1 cellular context compared by ENCODE assay signal in the genomic region with DNA sequence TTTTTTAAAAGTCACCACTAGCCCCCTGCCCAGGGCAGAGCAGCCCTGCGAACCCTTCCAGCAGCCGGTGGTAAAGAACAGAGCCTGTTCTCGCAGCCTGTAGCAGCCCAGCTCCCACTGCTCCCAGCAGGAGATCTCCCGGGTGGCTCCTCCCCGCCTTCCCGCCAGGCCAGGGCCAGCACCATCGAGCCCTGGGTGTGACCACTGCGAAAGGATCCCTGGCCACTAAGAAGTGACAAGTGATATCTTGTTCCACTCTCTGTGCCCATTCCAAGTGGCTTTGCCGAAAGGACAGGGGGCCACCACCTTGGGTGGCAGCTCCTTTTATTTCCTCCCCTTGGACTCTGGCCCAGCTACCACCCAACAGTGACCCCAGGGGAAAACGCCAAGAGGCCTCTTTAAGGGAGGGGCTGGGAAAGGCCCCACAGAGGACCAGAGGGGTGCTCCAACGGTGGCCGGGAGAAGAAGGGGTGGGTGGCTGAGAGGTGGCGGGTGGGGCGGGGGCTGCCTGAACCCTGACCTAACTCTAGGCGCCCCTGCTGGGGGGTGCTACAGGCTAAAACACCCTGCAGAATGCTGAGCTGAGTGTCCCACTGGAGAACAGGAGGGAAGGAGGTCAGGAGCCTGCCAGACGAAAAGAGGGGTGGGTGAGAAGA.
TF ChIP-seq lines count a peak whose summit lies in the region.

No MANE protein-coding gene starts in this region.

TF ChIP-seq in GM12878, 131 proteins besides CTCF, POLR2A, EP300 and RAD21:
- TF ChIP-seq RBBP5 (conservative IDR thresholded peaks at IDR 0.05) (no peak), CBFB (IDR thresholded peaks at IDR 0.05; ENCODE audit: low read depth) (no peak), RAD51 (IDR thresholded peaks at IDR 0.05) (no peak), NRF1 (conservative IDR thresholded peaks at IDR 0.05; ENCODE audit: low read depth, low read length) (no peak), HCFC1 (IDR thresholded peaks at IDR 0.05; ENCODE audit: low read length) (no peak), MEF2A (IDR thresholded peaks at IDR 0.05; ENCODE audit: insufficient read depth, low read depth, low read length) (no peak), IKZF2 (IDR thresholded peaks at IDR 0.05) (no peak)
- TF ChIP-seq, protein P1, sequence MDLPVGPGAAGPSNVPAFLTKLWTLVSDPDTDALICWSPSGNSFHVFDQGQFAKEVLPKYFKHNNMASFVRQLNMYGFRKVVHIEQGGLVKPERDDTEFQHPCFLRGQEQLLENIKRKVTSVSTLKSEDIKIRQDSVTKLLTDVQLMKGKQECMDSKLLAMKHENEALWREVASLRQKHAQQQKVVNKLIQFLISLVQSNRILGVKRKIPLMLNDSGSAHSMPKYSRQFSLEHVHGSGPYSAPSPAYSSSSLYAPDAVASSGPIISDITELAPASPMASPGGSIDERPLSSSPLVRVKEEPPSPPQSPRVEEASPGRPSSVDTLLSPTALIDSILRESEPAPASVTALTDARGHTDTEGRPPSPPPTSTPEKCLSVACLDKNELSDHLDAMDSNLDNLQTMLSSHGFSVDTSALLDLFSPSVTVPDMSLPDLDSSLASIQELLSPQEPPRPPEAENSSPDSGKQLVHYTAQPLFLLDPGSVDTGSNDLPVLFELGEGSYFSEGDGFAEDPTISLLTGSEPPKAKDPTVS (IDR thresholded peaks at IDR 0.05; ENCODE audit: low read depth, low read length) = no peak
TF ChIP-seq in GM12878: peak in this region for 0.
